ENCODE assay signal across 21 cellular contexts in the genomic region with DNA sequence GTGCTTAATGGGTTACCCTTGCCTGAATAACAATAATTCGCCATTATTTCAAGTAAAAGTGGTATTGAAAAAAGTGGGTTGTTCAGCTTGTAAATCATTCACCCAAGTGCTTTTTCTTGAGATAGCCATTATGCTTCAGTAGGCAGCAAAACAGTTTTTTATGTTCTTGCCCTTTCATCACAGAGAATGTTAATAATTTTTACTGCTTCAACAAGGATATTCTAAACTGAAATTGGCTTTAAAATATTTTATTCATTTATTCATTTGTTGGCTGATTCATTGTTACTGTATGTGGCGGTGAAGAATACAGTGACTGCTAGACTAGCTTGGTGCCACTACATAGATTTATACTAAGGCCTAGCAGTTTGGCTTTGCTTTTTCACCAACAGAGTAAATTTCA.
"Had no signal": no experiment of that assay in that cellular context is flagged by ENCODE, and none has a peak within 500 bp of the region (broad histone marks: within the 10 kb centered on the region; RNA-seq: fewer than 3 reads in every experiment).

No MANE protein-coding gene starts in this region.

- H3K4me2 ChIP-seq: SK-N-SH had no signal

- DNase-seq: IMR-90, Karpas-422, KG1, MG63, NCI-H1092 treated with DMSO at 0.1 percent for 48 hours, NCI-H1436, NCI-H187, NCI-H2029, NCI-H2081 treated with DMSO at 0.1 percent for 48 hours, NCI-H2171, NCI-H226, NCI-H446, NCI-H510A, NCI-H524 treated with DMSO at 0.1 percent for 48 hours, NCI-H69, NCI-H774, SHP77, SK-N-SH, SW 1271 had no signal

- H3K9ac ChIP-seq: SK-N-SH had no signal

- ATAC-seq: HepG2 had no signal

- H3K36me3 ChIP-seq: MG63 had no signal

- H3K4me3 ChIP-seq: MG63 had no signal

- H3K27me3 ChIP-seq: MG63 had no signal

- H3K27ac ChIP-seq: RWPE1 had no signal

- H3K9me3 ChIP-seq: MG63, SK-N-SH had no signal
